Comparison of ENCODE assay signal across 2 cellular contexts in the genomic region with DNA sequence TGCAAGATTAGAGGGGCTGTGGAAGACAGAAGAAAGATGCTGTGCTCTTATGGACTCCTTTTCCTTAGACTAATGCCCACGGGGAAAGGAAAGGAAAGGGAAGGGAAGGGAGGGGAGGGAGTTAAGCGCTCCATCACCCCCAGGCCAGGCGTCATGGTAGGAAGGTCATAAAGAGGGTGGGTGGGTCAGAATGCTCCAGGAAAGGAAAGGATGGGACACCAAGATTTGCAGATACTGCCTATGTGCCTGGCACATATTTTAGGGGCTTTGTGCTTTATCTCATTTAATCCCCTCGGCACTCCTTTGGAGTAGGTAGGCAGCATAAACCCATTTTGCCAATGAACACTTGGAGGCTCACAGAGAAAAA.
TF ChIP-seq lines count a peak whose summit lies in the region.

No MANE protein-coding gene starts in this region.

TF ChIP-seq in SK-N-SH treated with all-trans-retinoic acid at 6 μM for 48 hours, 23 proteins besides CTCF, POLR2A, EP300 and RAD21 (continued from another document):
- TF ChIP-seq, protein P1, sequence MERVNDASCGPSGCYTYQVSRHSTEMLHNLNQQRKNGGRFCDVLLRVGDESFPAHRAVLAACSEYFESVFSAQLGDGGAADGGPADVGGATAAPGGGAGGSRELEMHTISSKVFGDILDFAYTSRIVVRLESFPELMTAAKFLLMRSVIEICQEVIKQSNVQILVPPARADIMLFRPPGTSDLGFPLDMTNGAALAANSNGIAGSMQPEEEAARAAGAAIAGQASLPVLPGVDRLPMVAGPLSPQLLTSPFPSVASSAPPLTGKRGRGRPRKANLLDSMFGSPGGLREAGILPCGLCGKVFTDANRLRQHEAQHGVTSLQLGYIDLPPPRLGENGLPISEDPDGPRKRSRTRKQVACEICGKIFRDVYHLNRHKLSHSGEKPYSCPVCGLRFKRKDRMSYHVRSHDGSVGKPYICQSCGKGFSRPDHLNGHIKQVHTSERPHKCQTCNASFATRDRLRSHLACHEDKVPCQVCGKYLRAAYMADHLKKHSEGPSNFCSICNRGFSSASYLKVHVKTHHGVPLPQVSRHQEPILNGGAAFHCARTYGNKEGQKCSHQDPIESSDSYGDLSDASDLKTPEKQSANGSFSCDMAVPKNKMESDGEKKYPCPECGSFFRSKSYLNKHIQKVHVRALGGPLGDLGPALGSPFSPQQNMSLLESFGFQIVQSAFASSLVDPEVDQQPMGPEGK (CRISPR knock-in tag; IDR thresholded peaks at IDR 0.05; ENCODE audit: borderline replicate concordance): no peak
- no peak for TF ChIP-seq BACH2 (CRISPR knock-in tag; IDR thresholded peaks at IDR 0.05; ENCODE audit: borderline replicate concordance)
- no peak for TF ChIP-seq TCF4 (CRISPR knock-in tag; IDR thresholded peaks at IDR 0.05; ENCODE audit: borderline replicate concordance)

TF ChIP-seq in GM12878, 131 proteins besides CTCF, POLR2A, EP300 and RAD21 (continued from another document):
- TF ChIP-seq, protein P2, sequence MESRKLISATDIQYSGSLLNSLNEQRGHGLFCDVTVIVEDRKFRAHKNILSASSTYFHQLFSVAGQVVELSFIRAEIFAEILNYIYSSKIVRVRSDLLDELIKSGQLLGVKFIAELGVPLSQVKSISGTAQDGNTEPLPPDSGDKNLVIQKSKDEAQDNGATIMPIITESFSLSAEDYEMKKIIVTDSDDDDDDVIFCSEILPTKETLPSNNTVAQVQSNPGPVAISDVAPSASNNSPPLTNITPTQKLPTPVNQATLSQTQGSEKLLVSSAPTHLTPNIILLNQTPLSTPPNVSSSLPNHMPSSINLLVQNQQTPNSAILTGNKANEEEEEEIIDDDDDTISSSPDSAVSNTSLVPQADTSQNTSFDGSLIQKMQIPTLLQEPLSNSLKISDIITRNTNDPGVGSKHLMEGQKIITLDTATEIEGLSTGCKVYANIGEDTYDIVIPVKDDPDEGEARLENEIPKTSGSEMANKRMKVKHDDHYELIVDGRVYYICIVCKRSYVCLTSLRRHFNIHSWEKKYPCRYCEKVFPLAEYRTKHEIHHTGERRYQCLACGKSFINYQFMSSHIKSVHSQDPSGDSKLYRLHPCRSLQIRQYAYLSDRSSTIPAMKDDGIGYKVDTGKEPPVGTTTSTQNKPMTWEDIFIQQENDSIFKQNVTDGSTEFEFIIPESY (IDR thresholded peaks at IDR 0.05): no peak
- no peak for TF ChIP-seq GABPA (IDR thresholded peaks at IDR 0.05; ENCODE audit: low read depth)
- TF ChIP-seq, protein P3, sequence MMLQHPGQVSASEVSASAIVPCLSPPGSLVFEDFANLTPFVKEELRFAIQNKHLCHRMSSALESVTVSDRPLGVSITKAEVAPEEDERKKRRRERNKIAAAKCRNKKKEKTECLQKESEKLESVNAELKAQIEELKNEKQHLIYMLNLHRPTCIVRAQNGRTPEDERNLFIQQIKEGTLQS (IDR thresholded peaks at IDR 0.05; ENCODE audit: borderline replicate concordance, extremely low read depth, low read depth, low read length): no peak
- TF ChIP-seq, protein P4, sequence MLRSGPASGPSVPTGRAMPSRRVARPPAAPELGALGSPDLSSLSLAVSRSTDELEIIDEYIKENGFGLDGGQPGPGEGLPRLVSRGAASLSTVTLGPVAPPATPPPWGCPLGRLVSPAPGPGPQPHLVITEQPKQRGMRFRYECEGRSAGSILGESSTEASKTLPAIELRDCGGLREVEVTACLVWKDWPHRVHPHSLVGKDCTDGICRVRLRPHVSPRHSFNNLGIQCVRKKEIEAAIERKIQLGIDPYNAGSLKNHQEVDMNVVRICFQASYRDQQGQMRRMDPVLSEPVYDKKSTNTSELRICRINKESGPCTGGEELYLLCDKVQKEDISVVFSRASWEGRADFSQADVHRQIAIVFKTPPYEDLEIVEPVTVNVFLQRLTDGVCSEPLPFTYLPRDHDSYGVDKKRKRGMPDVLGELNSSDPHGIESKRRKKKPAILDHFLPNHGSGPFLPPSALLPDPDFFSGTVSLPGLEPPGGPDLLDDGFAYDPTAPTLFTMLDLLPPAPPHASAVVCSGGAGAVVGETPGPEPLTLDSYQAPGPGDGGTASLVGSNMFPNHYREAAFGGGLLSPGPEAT (IDR thresholded peaks at IDR 0.05; ENCODE audit: low read depth): no peak
- no peak for TF ChIP-seq RAD51 (IDR thresholded peaks at IDR 0.05)
- no peak for TF ChIP-seq MYC (IDR thresholded peaks at IDR 0.05; ENCODE audit: insufficient read depth, insufficient read length, insufficient replicate concordance, low read length, severe bottlenecking)
- TF ChIP-seq RFX5 (IDR thresholded peaks at IDR 0.05; ENCODE audit: low read depth, low read length): no peak
